ENCODE assay signal across 20 cellular contexts in the genomic region with DNA sequence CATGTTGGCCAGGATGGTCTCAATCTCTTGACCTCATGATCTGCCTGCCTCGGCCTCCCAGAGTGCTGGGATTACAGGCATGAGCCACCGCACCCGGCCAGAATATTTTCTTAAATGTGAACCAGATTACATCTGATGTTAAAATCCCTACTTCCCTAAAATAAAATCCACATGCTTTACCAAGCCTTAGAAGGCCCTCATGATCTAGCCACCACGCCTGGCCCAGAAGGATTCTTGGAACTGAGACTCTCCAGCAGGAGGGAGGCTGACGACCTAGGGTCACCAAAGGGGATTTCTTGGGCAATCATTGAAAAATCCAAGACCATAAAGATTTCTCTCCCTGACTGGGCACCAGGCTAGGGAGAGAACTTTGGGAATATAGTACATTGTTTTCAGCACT. TPM values are rescaled to one million over a fixed set of nuclear protein-coding genes. Genes with fewer than 3 reads are reported as not detected.
DNase-seq lines count a peak whose midpoint lies in the region; ATAC-seq and TF ChIP-seq lines count a peak whose summit lies in the region.
"Had no signal": no experiment of that assay in that cellular context is flagged by ENCODE, and none has a peak within 500 bp of the region (broad histone marks: within the 10 kb centered on the region; RNA-seq: fewer than 3 reads in every experiment).

No MANE protein-coding gene starts in this region.

- H3K27me3 ChIP-seq in IMR-90 (ENCODE audit: control insufficient read depth, insufficient read depth, low read length) (0 out of 2 replicates have a peak, but pooled peaks cover 2% of the 10 kb centered on the region), upper lobe of right lung (no peaks in the 10 kb centered on the region), dorsolateral prefrontal cortex (peaks cover 0 to 6% (median 0%) of the 10 kb centered on the region in 45 donors), H9 (ENCODE audit: insufficient read depth, low read length) (no peaks in the 10 kb centered on the region)
- H3K27me3 ChIP-seq: BLaER1 had no signal

- dilution Hi-C loops in IMR-90 (cut with HindIII; ENCODE audit: low sequenced_read_pairs, unreplicated experiment), result no loop called here

- intact Hi-C loops in IMR-90 (cut with micrococcal nuclease), result loop anchor here (2.0 kb wide), 1 partner anchor 24 kb away; no protein-coding TSS in a partner anchor
- intact Hi-C loops in upper lobe of right lung (cut with DNase I), result no loop called here
- intact Hi-C loops in dorsolateral prefrontal cortex (cut with DNase I), result no loop called here

- POLR2A ChIA-PET in IMR-90 (lab: Charles Lee; ENCODE audit: unreplicated experiment), result no interaction called here

- H3K14ac ChIP-seq in IMR-90 (replicated peaks; ENCODE audit: low read depth, low read length) (no peak overlapping the region), H9 (ENCODE audit: insufficient read depth, low read length) (no peak overlapping the region)

- peaks cover 12% of the 10 kb centered on the region for H3K4me1 Mint-ChIP-seq in activated T-helper 17 cell treated with anti-CD3 and anti-CD28 coated beads, Interleukin-2, amount 50 U/mL, for 72 hours
- H3K4me1 Mint-ChIP-seq in H9, result peaks cover 20 to 29% of the 10 kb centered on the region in 2 experiments

- H2BK20ac ChIP-seq in IMR-90 (ENCODE audit: low read depth, low read length) (0 out of 2 replicates have a peak overlapping the region, but pooled peaks have one; percentile 10), H9 (ENCODE audit: low read depth, low read length, poor library complexity, severe bottlenecking) (no peak overlapping the region)

- no peaks in the 10 kb centered on the region for H3K36me3 Mint-ChIP-seq in activated T-helper 17 cell treated with anti-CD3 and anti-CD28 coated beads, Interleukin-2, amount 50 U/mL, for 72 hours (ENCODE audit: low read depth)
- no peaks in the 10 kb centered on the region for H3K36me3 Mint-ChIP-seq in H9 (ENCODE audit: insufficient read depth in 1 of 3, low read depth in 3 of 3)

- H2BK5ac ChIP-seq in IMR-90 (ENCODE audit: low read depth, low read length, poor library complexity, severe bottlenecking), result no peak overlapping the region
- H2BK5ac ChIP-seq in H9 (ENCODE audit: insufficient read length, low read length), result no peak overlapping the region

- H3K56ac ChIP-seq in IMR-90 (ENCODE audit: extremely low read depth, insufficient read depth, low read length), result no peak overlapping the region
- H3K56ac ChIP-seq in H9 (ENCODE audit: insufficient read length, low read depth, low read length), result no peak overlapping the region

- no peaks in the 10 kb centered on the region for H3K27me3 Mint-ChIP-seq in activated T-helper 17 cell treated with anti-CD3 and anti-CD28 coated beads, Interleukin-2, amount 50 U/mL, for 72 hours
- H3K27me3 Mint-ChIP-seq in H9 (ENCODE audit: low read depth), result peaks cover 9% of the 10 kb centered on the region

- H3K36me3 ChIP-seq in IMR-90 (ENCODE audit: control insufficient read depth, insufficient read depth, low read length), result no peaks in the 10 kb centered on the region
- no peaks in the 10 kb centered on the region for H3K36me3 ChIP-seq in upper lobe of right lung
- H3K36me3 ChIP-seq: BLaER1 had no signal

- no peaks in the 10 kb centered on the region for H3K79me2 ChIP-seq in H9 (ENCODE audit: insufficient read depth, low read length)

- H3K4me1 ChIP-seq in IMR-90 (ENCODE audit: control insufficient read depth, insufficient read depth, low read length), result peaks cover 18% of the 10 kb centered on the region
- H3K4me1 ChIP-seq in upper lobe of right lung, result peaks cover 22% of the 10 kb centered on the region
- peaks cover 9% of the 10 kb centered on the region for H3K4me1 ChIP-seq in H9 (ENCODE audit: insufficient read depth, low read length)

- WGBS in IMR-90 (ENCODE audit: extremely low coverage in 2 of 2, insufficient read length in 1 of 2), 2 experiments, result no CpG with 5 or more reads among the region's 5 CpGs
- WGBS in H9 (ENCODE audit: extremely low coverage, insufficient read length, low lambda C conversion rate), result no CpG with 5 or more reads among the region's 5 CpGs

- no peak for TF ChIP-seq CTCF in IMR-90 (conservative IDR thresholded peaks at IDR 0.05; ENCODE audit: low read depth, low read length)
- TF ChIP-seq CTCF in fibroblast of villous mesenchyme (IDR thresholded peaks at IDR 0.05; ENCODE audit: insufficient read depth, low read depth, low read length), result no peak
- TF ChIP-seq CTCF in upper lobe of right lung (IDR thresholded peaks at IDR 0.05), result no peak
- TF ChIP-seq CTCF in coronary artery (IDR thresholded peaks at IDR 0.05), result no peak
- TF ChIP-seq CTCF in dorsolateral prefrontal cortex (IDR thresholded peaks at IDR 0.05 in 54 of 56, conservative IDR thresholded peaks at IDR 0.05 in 2 of 56; ENCODE audit: low read depth in 1 of 56, partially characterized antibody in 56 of 56), result no peak
- TF ChIP-seq CTCF in H9 (conservative IDR thresholded peaks at IDR 0.05), result no peak

- H3K4me3 ChIP-seq in IMR-90 (ENCODE audit: insufficient read depth, low read depth, low read length) (no peak overlapping the region), fibroblast of villous mesenchyme (ENCODE audit: low read depth, low read length) (no peak overlapping the region), upper lobe of right lung (no peak overlapping the region), coronary artery (no peak overlapping the region), dorsolateral prefrontal cortex (no peak overlapping the region)
- H3K4me3 ChIP-seq: BLaER1, GM23338 had no signal

- H4K5ac ChIP-seq in IMR-90 (ENCODE audit: low read depth, low read length), result no peak overlapping the region
- H4K5ac ChIP-seq in H9 (ENCODE audit: insufficient read length, low read depth, low read length), result no peak overlapping the region

- H3K4me3 Mint-ChIP-seq in activated T-helper 17 cell treated with anti-CD3 and anti-CD28 coated beads, Interleukin-2, amount 50 U/mL, for 72 hours, result peak overlapping the region; percentile 77
- H3K4me3 Mint-ChIP-seq in H9, result no peak overlapping the region
- H3K4me3 Mint-ChIP-seq: GM23338 had no signal

- in situ Hi-C loops in IMR-90 (cut with MboI; ENCODE audit: low sequenced_read_pairs), result no loop called here

- H2BK120ac ChIP-seq in IMR-90 (ENCODE audit: low read depth, low read length) (no peak overlapping the region), H9 (ENCODE audit: low read depth, low read length, poor library complexity, severe bottlenecking) (no peak overlapping the region)

- BruUV-seq in IMR-90 (replicated peaks; lab: Mats Ljungman, UMichigan), result no TSS peak

- H2BK15ac ChIP-seq in IMR-90 (ENCODE audit: low read depth, low read length) (no peak overlapping the region), H9 (ENCODE audit: low read depth, low read length) (no peak overlapping the region)

- TF ChIP-seq POLR2A in IMR-90 (IDR thresholded peaks at IDR 0.05; ENCODE audit: low read depth, low read length), result no peak

- no peaks in the 10 kb centered on the region for H3K9me3 Mint-ChIP-seq in activated T-helper 17 cell treated with anti-CD3 and anti-CD28 coated beads, Interleukin-2, amount 50 U/mL, for 72 hours
- no peaks in the 10 kb centered on the region for H3K9me3 Mint-ChIP-seq in H9
- H3K9me3 Mint-ChIP-seq: GM23338, IgD-negative memory B cell had no signal

- no peak overlapping the region for H3K18ac ChIP-seq in IMR-90 (ENCODE audit: low read depth, low read length)
- H3K18ac ChIP-seq in H9 (ENCODE audit: insufficient read length, low read depth, low read length), result no peak overlapping the region

- H2AFZ ChIP-seq in IMR-90 (replicated peaks; ENCODE audit: low read length, poor library complexity) (no peak overlapping the region), H9 (ENCODE audit: low read length) (no peak overlapping the region)
- H2AFZ ChIP-seq: GM23338 had no signal

- H3K27ac ChIP-seq in IMR-90 (ENCODE audit: insufficient read depth, low read length) (no peak overlapping the region), upper lobe of right lung (no peak overlapping the region), coronary artery (no peak overlapping the region), dorsolateral prefrontal cortex (no peak overlapping the region), H9 (ENCODE audit: insufficient read length, low read depth, low read length) (no peak overlapping the region)
- H3K27ac ChIP-seq: BLaER1 had no signal

- H4K91ac ChIP-seq in IMR-90 (ENCODE audit: insufficient read depth, low read depth, low read length), result no peak overlapping the region
- H4K91ac ChIP-seq in H9 (ENCODE audit: insufficient read length, low read depth, low read length), result no peak overlapping the region

- H3K9ac ChIP-seq in IMR-90 (ENCODE audit: low read depth, low read length), result no peak overlapping the region
- H3K9ac ChIP-seq in H9 (ENCODE audit: extremely low read depth, insufficient read length, low read length), result no peak overlapping the region

- ATAC-seq in IMR-90 (ENCODE audit: low read depth) (no peak), upper lobe of right lung (peak; percentile 81)
- no peak for ATAC-seq in activated T-helper 17 cell treated with anti-CD3 and anti-CD28 coated beads, Interleukin-2, amount 50 U/mL, for 72 hours (replicated peaks)
- ATAC-seq: GM23338, Panc1 had no signal

- no peaks in the 10 kb centered on the region for H3K23me2 ChIP-seq in H9 (ENCODE audit: insufficient read length, low read depth, low read length, poor library complexity, severe bottlenecking)

- H2AK5ac ChIP-seq in IMR-90 (ENCODE audit: low read depth, low read length), result no peak overlapping the region
- no peak overlapping the region for H2AK5ac ChIP-seq in H9 (ENCODE audit: insufficient read length, low read length)

- H3K4ac ChIP-seq in IMR-90 (ENCODE audit: low read depth, low read length), result no peak overlapping the region
- H3K4ac ChIP-seq in H9 (ENCODE audit: low read depth, low read length), result no peak overlapping the region

- no peak overlapping the region for H3K4me2 ChIP-seq in IMR-90 (ENCODE audit: low read depth, low read length)
- no peak overlapping the region for H3K4me2 ChIP-seq in H9 (ENCODE audit: insufficient read depth, insufficient read length, low read length)
- H3K4me2 ChIP-seq: GM23338 had no signal

- H2AK9ac ChIP-seq in IMR-90 (replicated peaks; ENCODE audit: low read depth, low read length, poor library complexity), result no peak overlapping the region

- H3K27ac Mint-ChIP-seq in activated T-helper 17 cell treated with anti-CD3 and anti-CD28 coated beads, Interleukin-2, amount 50 U/mL, for 72 hours, result no peak overlapping the region
- H3K27ac Mint-ChIP-seq in H9, result peak overlapping the region in 1 of 3 experiments; percentile 21; a peak in 1 of 7 replicates
- H3K27ac Mint-ChIP-seq: GM23338, IgD-negative memory B cell had no signal

- H3K9me1 ChIP-seq in IMR-90 (ENCODE audit: insufficient read depth, low read length), result no peaks in the 10 kb centered on the region

- H2BK12ac ChIP-seq in H9 (ENCODE audit: insufficient read length, low read depth, low read length), result no peak overlapping the region

- H4K8ac ChIP-seq in IMR-90 (ENCODE audit: low read depth in 2 of 2, low read length in 2 of 2), result no peak overlapping the region
- no peak overlapping the region for H4K8ac ChIP-seq in H9 (replicated peaks; ENCODE audit: insufficient read length, low read depth, low read length)

- TF ChIP-seq RAD21 in IMR-90 (IDR thresholded peaks at IDR 0.05; ENCODE audit: low read length), result no peak

- CTCF ChIA-PET in IMR-90 (lab: Yijun Ruan, JAX), result no interaction called here

- no peak for DNase-seq in IMR-90
- DNase-seq in fibroblast of villous mesenchyme (ENCODE audit: low read depth), result peak; percentile 26
- no peak for DNase-seq in upper lobe of right lung
- DNase-seq in coronary artery (ENCODE audit: low spot score), result no peak
- DNase-seq in dorsolateral prefrontal cortex, result no peak
- no peak for DNase-seq in H9
- DNase-seq: GDM1; Karpas-422; NCI-H1105; NCI-H146; NCI-H2029; NCI-H226; NCI-H510A treated with DMSO at 0.1 percent for 48 hours; NCI-H774; NK-92 treated with Interleukin-12 subunit alpha and Interleukin-12 subunit beta, amount 100 ng/mL, for 24 hours had no signal

- H3K9me3 ChIP-seq in IMR-90 (ENCODE audit: control insufficient read depth, insufficient read depth, low read length), result no peaks in the 10 kb centered on the region
- H3K9me3 ChIP-seq in upper lobe of right lung, result no peaks in the 10 kb centered on the region
- no peaks in the 10 kb centered on the region for H3K9me3 ChIP-seq in H9 (ENCODE audit: control insufficient read depth, low read depth, low read length)
- H3K9me3 ChIP-seq: BLaER1 had no signal

- H3K23ac ChIP-seq in IMR-90 (ENCODE audit: low read depth, low read length) (no peak overlapping the region), H9 (ENCODE audit: insufficient read length, low read depth, low read length) (no peak overlapping the region)

- H4K20me1 ChIP-seq in IMR-90 (ENCODE audit: insufficient read depth, low read length) (no peaks in the 10 kb centered on the region), H9 (ENCODE audit: control insufficient read depth, insufficient read depth, insufficient read length) (no peaks in the 10 kb centered on the region)
- H4K20me1 ChIP-seq: BLaER1 had no signal

- H3K79me1 ChIP-seq in IMR-90 (ENCODE audit: low read depth in 1 of 2, low read length in 2 of 2) (no peaks in the 10 kb centered on the region), H9 (ENCODE audit: insufficient read depth, low read depth, low read length, poor library complexity, severe bottlenecking) (no peaks in the 10 kb centered on the region)

- H3T11ph ChIP-seq in H9 (ENCODE audit: low read length), result no peak overlapping the region

RNA-seq across cellular contexts. Expression of a gene that starts 25.2 kb away (rescaled TPM):
- 21.4 and 39.3 TPM in 2 replicates for total RNA-seq in IMR-90 (2012; rRNA removed)
- 14.2 and 18.7 TPM in 2 replicates for polyA plus RNA-seq in IMR-90 (2012; rRNA removed)
- 10.9 and 12.2 TPM in 2 replicates for polyA plus RNA-seq in IMR-90 (2012; cell fraction: cytosol; rRNA removed)
- 8.4 and 13.6 TPM in 2 replicates for polyA plus RNA-seq in IMR-90 (2012; cell fraction: nucleus; rRNA removed; ENCODE audit: low replicate concordance)
- total RNA-seq in activated T-helper 17 cell treated with anti-CD3 and anti-CD28 coated beads, Interleukin-2, amount 50 U/mL, for 72 hours, result 10 to 100 TPM; 31.0 to 43.9 TPM
- total RNA-seq in fibroblast of villous mesenchyme, result 20.3 and 31.1 TPM in 2 replicates
- 96.5 TPM for total RNA-seq in upper lobe of right lung
- 10 to 100 TPM in 97 of 120 experiments, 1 to 10 TPM in 23; 6.5 to 38.3 (median 12.8) TPM for total RNA-seq in dorsolateral prefrontal cortex
- total RNA-seq in H9 (2021), result 45.1 and 45.9 TPM in 2 replicates
